17 cellular contexts compared by ENCODE assay signal in the genomic region with DNA sequence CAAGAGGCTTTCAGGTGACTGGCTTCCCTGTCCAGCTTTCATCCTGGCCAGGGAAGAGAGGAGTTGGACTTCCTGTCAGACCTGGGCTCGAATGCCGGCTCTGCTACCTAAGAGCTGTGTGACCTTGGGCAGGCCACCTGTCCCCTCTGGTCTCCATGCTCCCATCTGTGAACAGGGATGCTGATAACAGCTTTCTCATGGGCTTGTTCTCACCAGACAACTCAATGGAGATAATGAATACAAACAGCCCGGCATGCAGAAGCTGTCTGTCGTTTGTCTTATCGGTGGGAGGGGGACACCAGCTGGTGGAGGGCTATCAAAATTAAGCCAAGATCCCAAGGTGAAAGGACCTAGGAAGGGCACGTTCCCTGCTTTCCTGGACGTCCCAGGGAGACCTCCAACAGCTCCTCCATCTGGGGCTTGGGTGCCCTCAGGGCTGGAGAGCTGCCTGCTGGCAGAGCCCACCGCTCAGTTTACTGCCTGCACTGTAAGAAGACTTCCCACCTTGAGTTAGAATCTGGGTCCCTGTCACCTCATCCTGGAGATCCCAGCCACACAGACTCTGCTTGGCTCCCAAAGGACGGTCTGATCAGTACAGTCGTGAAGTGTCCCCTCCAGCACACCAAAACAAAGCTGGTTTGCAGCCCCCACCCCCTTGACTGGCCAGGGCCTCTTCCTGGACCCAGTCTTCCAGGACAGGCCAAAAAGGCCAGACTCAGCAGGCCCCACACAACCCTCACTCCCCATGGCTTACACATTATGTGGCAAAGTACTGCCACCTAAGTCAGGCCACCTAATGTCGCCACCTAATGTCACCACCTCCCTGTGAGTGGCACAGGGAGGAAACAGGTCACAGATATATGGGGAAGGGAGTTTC. TPM values are rescaled to one million over a fixed set of nuclear protein-coding genes. Genes with fewer than 3 reads are reported as not detected.
DNase-seq lines count a peak whose midpoint lies in the region; ATAC-seq and TF ChIP-seq lines count a peak whose summit lies in the region.
"Had no signal": no experiment of that assay in that cellular context is flagged by ENCODE, and none has a peak within 500 bp of the region (broad histone marks: within the 10 kb centered on the region; RNA-seq: fewer than 3 reads in every experiment).

No MANE protein-coding gene starts in this region.

- H3K36me3 ChIP-seq in CD4-positive, CD25-positive, alpha-beta regulatory T cell (ENCODE audit: control insufficient read depth, insufficient read depth, low read length), result no peaks in the 10 kb centered on the region
- peaks cover 34% of the 10 kb centered on the region for H3K36me3 ChIP-seq in osteoblast (ENCODE audit: insufficient read depth, low read length)

- no peak overlapping the region for H3K23ac ChIP-seq in H9 (ENCODE audit: insufficient read length, low read depth, low read length)

- H3K27ac ChIP-seq in CD4-positive, CD25-positive, alpha-beta regulatory T cell (ENCODE audit: insufficient read depth, low read length, poor library complexity, severe bottlenecking), result no peak overlapping the region
- H3K27ac ChIP-seq in H9 (ENCODE audit: insufficient read length, low read depth, low read length) (no peak overlapping the region), osteoblast (ENCODE audit: low read depth, low read length) (no peak overlapping the region)

- no CpG with 5 or more reads among the region's 11 CpGs for WGBS in H9 (ENCODE audit: extremely low coverage, insufficient read length, low lambda C conversion rate)

- no peak overlapping the region for H2BK5ac ChIP-seq in H9 (ENCODE audit: insufficient read length, low read length)

- no peak overlapping the region for H4K5ac ChIP-seq in H9 (ENCODE audit: insufficient read length, low read depth, low read length)

- no peak overlapping the region for H2BK12ac ChIP-seq in H9 (ENCODE audit: insufficient read length, low read depth, low read length)

- no peak overlapping the region for H2BK120ac ChIP-seq in H9 (ENCODE audit: low read depth, low read length, poor library complexity, severe bottlenecking)

- H3K27me3 Mint-ChIP-seq in CD4-positive, CD25-positive, alpha-beta regulatory T cell, result no peaks in the 10 kb centered on the region
- peaks cover 3% of the 10 kb centered on the region for H3K27me3 Mint-ChIP-seq in H9 (ENCODE audit: low read depth)
- H3K27me3 Mint-ChIP-seq: activated CD4-positive, alpha-beta T cell treated with anti-CD3 and anti-CD28 coated beads, Interleukin-2, amount 10 ng/mL, durations not matched to agents 24 days and 14 days had no signal

- H4K91ac ChIP-seq in H9 (ENCODE audit: insufficient read length, low read depth, low read length), result no peak overlapping the region

- no peak overlapping the region for H3K14ac ChIP-seq in H9 (ENCODE audit: insufficient read depth, low read length)

- no peaks in the 10 kb centered on the region for H3K9me3 ChIP-seq in CD4-positive, CD25-positive, alpha-beta regulatory T cell (ENCODE audit: control insufficient read depth in 2 of 2, low read length in 2 of 2)
- H3K9me3 ChIP-seq in H9 (ENCODE audit: control insufficient read depth, low read depth, low read length), result no peaks in the 10 kb centered on the region
- H3K9me3 ChIP-seq in osteoblast (ENCODE audit: low read depth, low read length), result no peaks in the 10 kb centered on the region
- H3K9me3 ChIP-seq: adrenal gland had no signal

- TF ChIP-seq CTCF in H9 (conservative IDR thresholded peaks at IDR 0.05) (no peak), osteoblast (IDR thresholded peaks at IDR 0.05; ENCODE audit: extremely low read depth, low read depth, low read length) (no peak)

- H3K4me2 ChIP-seq in H9 (ENCODE audit: insufficient read depth, insufficient read length, low read length) (no peak overlapping the region), osteoblast (ENCODE audit: insufficient read depth, low read length) (no peak overlapping the region)

- H3K79me2 ChIP-seq in H9 (ENCODE audit: insufficient read depth, low read length) (no peaks in the 10 kb centered on the region), osteoblast (ENCODE audit: insufficient read depth, low read length) (no peaks in the 10 kb centered on the region)

- H3K79me1 ChIP-seq in H9 (ENCODE audit: insufficient read depth, low read depth, low read length, poor library complexity, severe bottlenecking), result no peaks in the 10 kb centered on the region

- no peaks in the 10 kb centered on the region for H3K36me3 Mint-ChIP-seq in CD4-positive, CD25-positive, alpha-beta regulatory T cell
- no peaks in the 10 kb centered on the region; a peak in 2 of 7 replicates for H3K36me3 Mint-ChIP-seq in H9 (ENCODE audit: insufficient read depth in 1 of 3, low read depth in 3 of 3)

- H2BK20ac ChIP-seq in H9 (ENCODE audit: low read depth, low read length, poor library complexity, severe bottlenecking), result no peak overlapping the region

- no peak overlapping the region for H2BK15ac ChIP-seq in H9 (ENCODE audit: low read depth, low read length)

- H3K4me3 Mint-ChIP-seq in CD4-positive, CD25-positive, alpha-beta regulatory T cell, result no peak overlapping the region
- H3K4me3 Mint-ChIP-seq in H9, result no peak overlapping the region
- H3K4me3 Mint-ChIP-seq: activated CD4-positive, alpha-beta T cell treated with anti-CD3 and anti-CD28 coated beads, Interleukin-2, amount 10 ng/mL, durations not matched to agents 24 days and 14 days had no signal

- H3K56ac ChIP-seq in H9 (ENCODE audit: insufficient read length, low read depth, low read length), result no peak overlapping the region

- peaks cover 0 to 2% (median 0%) of the 10 kb centered on the region in 4 donors for H3K4me1 Mint-ChIP-seq in CD4-positive, CD25-positive, alpha-beta regulatory T cell
- peaks cover 0 to 3% of the 10 kb centered on the region in 2 experiments; a peak in 1 of 4 replicates for H3K4me1 Mint-ChIP-seq in H9
- H3K4me1 Mint-ChIP-seq: activated CD4-positive, alpha-beta T cell treated with anti-CD3 and anti-CD28 coated beads, Interleukin-2, amount 10 ng/mL, durations not matched to agents 24 days and 14 days had no signal

- no peak overlapping the region for H3T11ph ChIP-seq in H9 (ENCODE audit: low read length)

- H3K9me3 Mint-ChIP-seq in CD4-positive, CD25-positive, alpha-beta regulatory T cell, result no peaks in the 10 kb centered on the region
- H3K9me3 Mint-ChIP-seq in H9, result no peaks in the 10 kb centered on the region
- H3K9me3 Mint-ChIP-seq: activated CD4-positive, alpha-beta T cell treated with anti-CD3 and anti-CD28 coated beads, Interleukin-2, amount 10 ng/mL, durations not matched to agents 24 days and 14 days had no signal

- no peaks in the 10 kb centered on the region for H3K4me1 ChIP-seq in CD4-positive, CD25-positive, alpha-beta regulatory T cell (ENCODE audit: control insufficient read depth, insufficient read depth, low read length, poor library complexity, severe bottlenecking)
- no peaks in the 10 kb centered on the region for H3K4me1 ChIP-seq in H9 (ENCODE audit: insufficient read depth, low read length)
- no peaks in the 10 kb centered on the region for H3K4me1 ChIP-seq in osteoblast (ENCODE audit: insufficient read depth, low read length)
- H3K4me1 ChIP-seq: adrenal gland had no signal

- H4K8ac ChIP-seq in H9 (replicated peaks; ENCODE audit: insufficient read length, low read depth, low read length), result no peak overlapping the region

- H3K27ac Mint-ChIP-seq in CD4-positive, CD25-positive, alpha-beta regulatory T cell, result peak overlapping the region in 2 of 3 donors; percentile 53 to 62
- no peak overlapping the region; a peak in 1 of 7 replicates for H3K27ac Mint-ChIP-seq in H9
- H3K27ac Mint-ChIP-seq: activated CD4-positive, alpha-beta T cell treated with anti-CD3 and anti-CD28 coated beads, Interleukin-2, amount 10 ng/mL, durations not matched to agents 24 days and 14 days had no signal

- no peaks in the 10 kb centered on the region for H3K23me2 ChIP-seq in H9 (ENCODE audit: insufficient read length, low read depth, low read length, poor library complexity, severe bottlenecking)

- no peak overlapping the region for H3K4ac ChIP-seq in H9 (ENCODE audit: low read depth, low read length)

- DNase-seq in CD4-positive, CD25-positive, alpha-beta regulatory T cell, result no peak
- DNase-seq in H9 (peak; percentile 15), ecto neural progenitor cell (ENCODE audit: low spot score) (peak; percentile 29), osteoblast (ENCODE audit: insufficient read length, low spot score, missing footprints) (peak; percentile 77), DMS53 (lab: John Stamatoyannopoulos, UW) (no peak), DMS79 (lab: John Stamatoyannopoulos, UW) (no peak), NCI-H1436 (lab: John Stamatoyannopoulos, UW) (no peak)
- DNase-seq: activated CD4-positive, alpha-beta T cell treated with anti-CD3 and anti-CD28 coated beads, Interleukin-2, amount 10 ng/mL, durations not matched to agents 24 days and 14 days; foreskin fibroblast; GF-D8; Kasumi-1; kidney glomerular epithelial cell; NCI-H2081 treated with DMSO at 0.1 percent for 48 hours; nucleus accumbens; stimulated activated naive CD4-positive, alpha-beta T cell had no signal

- no peak overlapping the region for H2AFZ ChIP-seq in H9 (ENCODE audit: low read length)
- H2AFZ ChIP-seq in osteoblast (ENCODE audit: low read length), result no peak overlapping the region

- H4K20me1 ChIP-seq in H9 (ENCODE audit: control insufficient read depth, insufficient read depth, insufficient read length) (no peaks in the 10 kb centered on the region), osteoblast (ENCODE audit: insufficient read depth, low read length) (peaks cover 7% of the 10 kb centered on the region)

- no peak overlapping the region for H2AK5ac ChIP-seq in H9 (ENCODE audit: insufficient read length, low read length)

- H3K18ac ChIP-seq in H9 (ENCODE audit: insufficient read length, low read depth, low read length), result no peak overlapping the region

- ATAC-seq in CD4-positive, CD25-positive, alpha-beta regulatory T cell (ENCODE audit: low read depth in 2 of 2), result peak in 1 of 2 donors; percentile 26
- ATAC-seq in GM18502 (IDR thresholded peaks at IDR 0.05; ENCODE audit: poor library complexity, unreplicated experiment), result no peak

- no peak overlapping the region for H3K9ac ChIP-seq in H9 (ENCODE audit: extremely low read depth, insufficient read length, low read length)

- no peaks in the 10 kb centered on the region for H3K27me3 ChIP-seq in CD4-positive, CD25-positive, alpha-beta regulatory T cell (ENCODE audit: control insufficient read depth, insufficient read depth, low read length)
- no peaks in the 10 kb centered on the region for H3K27me3 ChIP-seq in H9 (ENCODE audit: insufficient read depth, low read length)
- H3K27me3 ChIP-seq in osteoblast (ENCODE audit: insufficient read depth, low read length), result no peaks in the 10 kb centered on the region
- H3K27me3 ChIP-seq: adrenal gland had no signal

- H3K4me3 ChIP-seq in CD4-positive, CD25-positive, alpha-beta regulatory T cell (ENCODE audit: low read depth, low read length), result no peak overlapping the region
- H3K4me3 ChIP-seq in osteoblast (ENCODE audit: insufficient read depth, low read length), result no peak overlapping the region
- H3K4me3 ChIP-seq: adrenal gland had no signal

RNA-seq across cellular contexts. Expression of a gene that starts 40.9 kb away (rescaled TPM):
- 60.2 TPM for total RNA-seq in CD4-positive, CD25-positive, alpha-beta regulatory T cell
- polyA plus RNA-seq in CD4-positive, CD25-positive, alpha-beta regulatory T cell, result 10 to 100 TPM; 15.5 to 18.6 (median 17.2) TPM
- total RNA-seq in H9 (2021) (79.7 and 80.4 TPM in 2 replicates), osteoblast (37.7 and 39.1 TPM in 2 replicates)

RNA-seq across cellular contexts. Expression of a gene that starts 57.2 kb away (rescaled TPM):
- 1.8 TPM for total RNA-seq in CD4-positive, CD25-positive, alpha-beta regulatory T cell
- polyA plus RNA-seq in CD4-positive, CD25-positive, alpha-beta regulatory T cell, result under 1 TPM; 0.25 to 0.94 (median 0.66) TPM
- total RNA-seq in H9 (2021) (3.5 and 3.8 TPM in 2 replicates), osteoblast (48.5 and 69.5 TPM in 2 replicates)

Comparison
In these comparisons a context has a peak if more than half of its experiments do, and no peak if none do; other contexts are left out.
1. DNase-seq: peak in H9 (single experiment), ecto neural progenitor cell (single experiment) and osteoblast (single experiment); none in CD4-positive, CD25-positive, alpha-beta regulatory T cell (0 of 3), DMS53 (single experiment), DMS79 (single experiment) and NCI-H1436 (single experiment).
2. H3K27ac Mint-ChIP-seq: peak in CD4-positive, CD25-positive, alpha-beta regulatory T cell (2 of 3); none in H9 (0 of 3).
3. RNA of a gene that starts 57.2 kb away (total RNA-seq): 48.5 to 69.5 TPM in osteoblast; 3.5 to 3.8 TPM in H9 and 1.8 TPM in CD4-positive, CD25-positive, alpha-beta regulatory T cell (single experiment); every median in the first group is over 10 times any median in the second.